9 cellular contexts compared by ENCODE assay signal in the genomic region with DNA sequence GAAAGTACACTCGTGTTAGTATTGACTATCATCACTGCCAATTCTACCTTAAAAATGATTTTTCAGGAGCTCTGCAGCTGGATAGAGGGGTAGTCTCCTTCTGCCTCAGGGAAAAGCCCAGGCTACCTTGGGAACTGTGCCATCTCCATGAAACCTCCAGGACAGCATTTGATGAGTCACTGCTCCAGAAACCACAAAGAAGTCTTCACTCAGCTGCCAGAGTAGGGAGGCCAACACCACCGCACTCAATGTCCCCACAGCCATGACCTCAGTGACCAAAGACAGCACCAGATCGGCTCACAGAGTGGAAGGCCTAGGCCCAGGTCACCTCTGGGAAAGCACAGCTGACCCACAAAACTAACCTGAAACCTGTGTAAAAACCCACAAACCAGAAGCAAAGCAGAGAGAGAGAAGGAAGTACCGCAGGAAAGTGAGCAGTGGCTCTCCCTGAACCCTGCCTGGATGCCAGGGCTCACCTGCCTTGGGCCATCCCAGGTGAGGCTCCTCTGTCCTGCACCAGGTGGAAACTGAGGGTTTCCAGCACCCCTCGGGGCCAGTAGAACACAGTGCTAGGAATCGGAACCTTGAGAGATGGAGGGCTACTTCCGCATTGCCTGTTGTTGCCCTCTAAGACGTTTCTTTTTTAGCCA. TPM values are rescaled to one million over a fixed set of nuclear protein-coding genes. Genes with fewer than 3 reads are reported as not detected.
DNase-seq lines count a peak whose midpoint lies in the region; ATAC-seq, FAIRE-seq and TF ChIP-seq lines count a peak whose summit lies in the region.
"Had no signal": no experiment of that assay in that cellular context is flagged by ENCODE, and none has a peak within 500 bp of the region (broad histone marks: within the 10 kb centered on the region; RNA-seq: fewer than 3 reads in every experiment).

No MANE protein-coding gene starts in this region.

- peak; percentile 90 for FAIRE-seq in astrocyte (lab: Jason Lieb, UNC)

- DNase-seq in HCEC 1CT, result peak; percentile 87
- peak; percentile 89 for DNase-seq in astrocyte (ENCODE audit: low read depth)
- DNase-seq in left ventricle myocardium superior, result peak; percentile 44
- peak; percentile 39 for DNase-seq in stomach
- no peak for DNase-seq in NCI-H2171 treated with DMSO at 0.1 percent for 48 hours (lab: John Stamatoyannopoulos, UW)
- DNase-seq in T-helper 2 cell treated with Interferon-gamma antibody and Interleukin-4, amounts not matched to agents 5 μg/mL and 100 μg/mL, for 36 hours (ENCODE audit: low spot score), result no peak
- DNase-seq in CD4-positive, alpha-beta memory T cell, result no peak
- DNase-seq: MM.1S had no signal

- H3K79me2 ChIP-seq in astrocyte (ENCODE audit: insufficient read depth, low read length), result no peaks in the 10 kb centered on the region

- TF ChIP-seq CTCF in astrocyte (IDR thresholded peaks at IDR 0.05; ENCODE audit: insufficient read depth, low read depth, low read length) (no peak), stomach (IDR thresholded peaks at IDR 0.05) (no peak)

- no peak for TF ChIP-seq POLR2A in stomach (IDR thresholded peaks at IDR 0.05)

- H3K9me3 Mint-ChIP-seq in astrocyte (ENCODE audit: unreplicated experiment), result peaks cover 10% of the 10 kb centered on the region
- H3K9me3 Mint-ChIP-seq in T-helper 2 cell treated with Interferon-gamma antibody and Interleukin-4, amounts not matched to agents 5 μg/mL and 100 μg/mL, for 36 hours, result no peaks in the 10 kb centered on the region
- peaks cover 0 to 7% (median 0%) of the 10 kb centered on the region in 8 donors for H3K9me3 Mint-ChIP-seq in CD4-positive, alpha-beta memory T cell

- no peaks in the 10 kb centered on the region for H3K36me3 Mint-ChIP-seq in astrocyte (ENCODE audit: low read depth, unreplicated experiment)
- no peaks in the 10 kb centered on the region for H3K36me3 Mint-ChIP-seq in T-helper 2 cell treated with Interferon-gamma antibody and Interleukin-4, amounts not matched to agents 5 μg/mL and 100 μg/mL, for 36 hours (ENCODE audit: low read depth)
- H3K36me3 Mint-ChIP-seq in CD4-positive, alpha-beta memory T cell, result no peaks in the 10 kb centered on the region

- no peak overlapping the region for H3K9ac ChIP-seq in astrocyte (ENCODE audit: low read length)

- no peak for TF ChIP-seq EP300 in stomach (IDR thresholded peaks at IDR 0.05)

- peak overlapping the region; percentile 54 for H3K4me2 ChIP-seq in astrocyte (ENCODE audit: low read length)

- peaks cover 33% of the 10 kb centered on the region for H3K4me1 Mint-ChIP-seq in astrocyte (ENCODE audit: low read depth, unreplicated experiment)
- peaks cover 2% of the 10 kb centered on the region for H3K4me1 Mint-ChIP-seq in T-helper 2 cell treated with Interferon-gamma antibody and Interleukin-4, amounts not matched to agents 5 μg/mL and 100 μg/mL, for 36 hours (ENCODE audit: low read depth)
- no peaks in the 10 kb centered on the region for H3K4me1 Mint-ChIP-seq in CD4-positive, alpha-beta memory T cell

- POLR2A ChIA-PET in CD4-positive, alpha-beta memory T cell (lab: Charles Lee; ENCODE audit: partially characterized antibody), result no interaction called here

- H3K4me3 ChIP-seq in astrocyte (ENCODE audit: insufficient read depth, low read depth, low read length) (no peak overlapping the region), stomach (no peak overlapping the region)
- H3K4me3 ChIP-seq in CD4-positive, alpha-beta memory T cell (ENCODE audit: low read length in 2 of 2), result no peak overlapping the region

- H3K4me3 Mint-ChIP-seq in astrocyte (ENCODE audit: unreplicated experiment), result peak overlapping the region; percentile 60
- no peak overlapping the region for H3K4me3 Mint-ChIP-seq in T-helper 2 cell treated with Interferon-gamma antibody and Interleukin-4, amounts not matched to agents 5 μg/mL and 100 μg/mL, for 36 hours
- no peak overlapping the region for H3K4me3 Mint-ChIP-seq in CD4-positive, alpha-beta memory T cell

- no peaks in the 10 kb centered on the region for H3K27me3 Mint-ChIP-seq in astrocyte (ENCODE audit: low read depth, unreplicated experiment)
- H3K27me3 Mint-ChIP-seq in T-helper 2 cell treated with Interferon-gamma antibody and Interleukin-4, amounts not matched to agents 5 μg/mL and 100 μg/mL, for 36 hours (ENCODE audit: low read depth), result peaks cover 7% of the 10 kb centered on the region
- H3K27me3 Mint-ChIP-seq in CD4-positive, alpha-beta memory T cell, result peaks cover 7 to 9% of the 10 kb centered on the region in 2 donors

- H3K27ac ChIP-seq in astrocyte (ENCODE audit: low read depth, low read length), result no peak overlapping the region
- H3K27ac ChIP-seq in stomach, result peak overlapping the region; percentile 2 to 84 (median 79)
- H3K27ac ChIP-seq in CD4-positive, alpha-beta memory T cell (ENCODE audit: low read depth, low read length), result no peak overlapping the region

- H3K9me3 ChIP-seq in astrocyte (ENCODE audit: insufficient read depth, low read depth, low read length) (no peaks in the 10 kb centered on the region), stomach (no peaks in the 10 kb centered on the region)
- no peaks in the 10 kb centered on the region for H3K9me3 ChIP-seq in CD4-positive, alpha-beta memory T cell (ENCODE audit: control insufficient read depth in 1 of 2, low read length in 2 of 2)

- intact Hi-C loops in left ventricle myocardium superior (cut with micrococcal nuclease), result no loop called here
- intact Hi-C loops in stomach (cut with DNase I; ENCODE audit: low total_unique reads), result no loop called here
- intact Hi-C loops in CD4-positive, alpha-beta memory T cell (cut with micrococcal nuclease), result no loop called here

- CTCF ChIA-PET in CD4-positive, alpha-beta memory T cell (lab: Charles Lee; ENCODE audit: partially characterized antibody), result no interaction called here

- H3K4me1 ChIP-seq in astrocyte (ENCODE audit: insufficient read depth, low read length) (peaks cover 36% of the 10 kb centered on the region), stomach (peaks cover 18 to 30% (median 24%) of the 10 kb centered on the region in 4 donors)
- H3K4me1 ChIP-seq in CD4-positive, alpha-beta memory T cell (ENCODE audit: insufficient read depth, low read length), result no peaks in the 10 kb centered on the region

- H3K27me3 ChIP-seq in astrocyte (ENCODE audit: insufficient read depth, low read length) (no peaks in the 10 kb centered on the region), stomach (no peaks in the 10 kb centered on the region)
- no peaks in the 10 kb centered on the region for H3K27me3 ChIP-seq in CD4-positive, alpha-beta memory T cell (ENCODE audit: insufficient read depth, low read length)

- peaks cover 12% of the 10 kb centered on the region for H4K20me1 ChIP-seq in astrocyte (ENCODE audit: insufficient read depth, low read length)

- peak overlapping the region; percentile 73 for H3K27ac Mint-ChIP-seq in astrocyte (ENCODE audit: unreplicated experiment)
- no peak overlapping the region for H3K27ac Mint-ChIP-seq in T-helper 2 cell treated with Interferon-gamma antibody and Interleukin-4, amounts not matched to agents 5 μg/mL and 100 μg/mL, for 36 hours
- no peak overlapping the region for H3K27ac Mint-ChIP-seq in CD4-positive, alpha-beta memory T cell

- WGBS in stomach, 5 donors, result 62 to 77% (median 72%) methylated on average over 8 of the region's 8 CpGs

- no peak overlapping the region for H2AFZ ChIP-seq in astrocyte (ENCODE audit: low read depth, low read length)

- ATAC-seq in left ventricle myocardium superior (peak; percentile 68), HG03521 (IDR thresholded peaks at IDR 0.05; ENCODE audit: unreplicated experiment) (no peak)

- H3K36me3 ChIP-seq in astrocyte (ENCODE audit: insufficient read depth, low read length) (no peaks in the 10 kb centered on the region), stomach (no peaks in the 10 kb centered on the region)
- H3K36me3 ChIP-seq in CD4-positive, alpha-beta memory T cell (ENCODE audit: insufficient read depth, low read length), result no peaks in the 10 kb centered on the region

RNA-seq across cellular contexts. Expression of gene S1PR3, which starts 30.0 kb away (rescaled TPM):
- total RNA-seq in astrocyte (24.6 and 35.0 TPM in 2 replicates), left ventricle myocardium superior (19.8 TPM), stomach (10 to 100 TPM in 3 of 5 donors, 1 to 10 TPM in 2; 1.2 to 12.5 (median 10.3) TPM)
- polyA plus RNA-seq in stomach, result 1 to 10 TPM; 1.7 to 9.2 (median 5.1) TPM
- total RNA-seq in CD4-positive, alpha-beta memory T cell, result not detected
- polyA plus RNA-seq in CD4-positive, alpha-beta memory T cell, result not detected

Comparison
In these comparisons a context has a peak if more than half of its experiments do, and no peak if none do; other contexts are left out.
1. DNase-seq: peak in HCEC 1CT (single experiment), astrocyte (single experiment), left ventricle myocardium superior (single experiment) and stomach (single experiment); none in NCI-H2171 treated with DMSO at 0.1 percent for 48 hours (single experiment), T-helper 2 cell treated with Interferon-gamma antibody and Interleukin-4, amounts not matched to agents 5 μg/mL and 100 μg/mL, for 36 hours (single experiment) and CD4-positive, alpha-beta memory T cell (0 of 5).
2. H3K27ac ChIP-seq: peak in stomach (5 of 5); none in astrocyte (single experiment) and CD4-positive, alpha-beta memory T cell (single experiment).